In genomic region chr3:89172150-89172549, GRCh38 we compare ENCODE assay signal across 17 cellular contexts.
"Had no signal": no experiment of that assay in that cellular context is flagged by ENCODE, and none has a peak within 500 bp of the region (broad histone marks: within the 10 kb centered on the region; RNA-seq: fewer than 3 reads in every experiment).

No MANE protein-coding gene starts in this region.

- H3K4me1 Mint-ChIP-seq: activated CD8-positive, alpha-beta memory T cell treated with anti-CD3 and anti-CD28 coated beads, Interleukin-2, amount 10 ng/mL, durations not matched to agents 7 days and 5 days; activated naive CD4-positive, alpha-beta T cell treated with anti-CD3 and anti-CD28 coated beads, Interleukin-2, amount 10 ng/mL, durations not matched to agents 7 days and 5 days; nephron progenitor cell; T-cell had no signal

- H3K27me3 Mint-ChIP-seq: activated CD8-positive, alpha-beta memory T cell treated with anti-CD3 and anti-CD28 coated beads, Interleukin-2, amount 10 ng/mL, durations not matched to agents 7 days and 5 days; activated naive CD4-positive, alpha-beta T cell treated with anti-CD3 and anti-CD28 coated beads, Interleukin-2, amount 10 ng/mL, durations not matched to agents 7 days and 5 days; activated T-cell treated with anti-CD3 and anti-CD28 coated beads, Interleukin-2, amount 50 U/mL, for 24 hours; T-cell had no signal

- H3K36me3 ChIP-seq: esophagus squamous epithelium, lower lobe of right lung, ovary, sigmoid colon, spleen, stomach, thoracic aorta had no signal

- H3K27me3 ChIP-seq: esophagus squamous epithelium, ovary, sigmoid colon, spleen, stomach had no signal

- H3K9me3 ChIP-seq: esophagus squamous epithelium, lower lobe of right lung, ovary, sigmoid colon, spleen, stomach, thoracic aorta had no signal

- H3K27ac Mint-ChIP-seq: activated CD8-positive, alpha-beta memory T cell treated with anti-CD3 and anti-CD28 coated beads, Interleukin-2, amount 10 ng/mL, durations not matched to agents 7 days and 5 days; activated naive CD4-positive, alpha-beta T cell treated with anti-CD3 and anti-CD28 coated beads, Interleukin-2, amount 10 ng/mL, durations not matched to agents 7 days and 5 days; activated T-cell treated with anti-CD3 and anti-CD28 coated beads, Interleukin-2, amount 50 U/mL, for 24 hours; mesothelial cell of epicardium; nephron progenitor cell; T-cell had no signal

- H3K27ac ChIP-seq: esophagus squamous epithelium, lower lobe of right lung, ovary, sigmoid colon, spleen, stomach, thoracic aorta had no signal

- DNase-seq: activated CD4-positive, alpha-beta T cell treated with anti-CD3 and anti-CD28 coated beads, Interleukin-2, amount 50 U/mL, for 4 hours; activated CD4-positive, CD25-positive, alpha-beta regulatory T cell treated with anti-CD3 and anti-CD28 coated beads, Interleukin-2, amount 50 U/mL, for 72 hours; activated CD8-positive, alpha-beta memory T cell treated with anti-CD3 and anti-CD28 coated beads, Interleukin-2, amount 10 ng/mL, durations not matched to agents 7 days and 5 days; activated naive CD4-positive, alpha-beta T cell treated with anti-CD3 and anti-CD28 coated beads, Interleukin-2, amount 10 ng/mL, durations not matched to agents 7 days and 5 days; activated T-cell treated with anti-CD3 and anti-CD28 coated beads, Interleukin-2, amount 50 U/mL, for 24 hours; esophagus squamous epithelium; left colon; lower lobe of right lung; nephron progenitor cell; ovary; sigmoid colon; spleen; stomach; T-cell; T-helper 9 cell had no signal

- H3K9me3 Mint-ChIP-seq: activated naive CD4-positive, alpha-beta T cell treated with anti-CD3 and anti-CD28 coated beads, Interleukin-2, amount 10 ng/mL, durations not matched to agents 7 days and 5 days; mesothelial cell of epicardium; nephron progenitor cell had no signal

- H3K4me3 ChIP-seq: esophagus squamous epithelium, lower lobe of right lung, ovary, sigmoid colon, spleen, stomach, thoracic aorta had no signal

- H3K4me3 Mint-ChIP-seq: activated CD8-positive, alpha-beta memory T cell treated with anti-CD3 and anti-CD28 coated beads, Interleukin-2, amount 10 ng/mL, durations not matched to agents 7 days and 5 days; activated naive CD4-positive, alpha-beta T cell treated with anti-CD3 and anti-CD28 coated beads, Interleukin-2, amount 10 ng/mL, durations not matched to agents 7 days and 5 days; activated T-cell treated with anti-CD3 and anti-CD28 coated beads, Interleukin-2, amount 50 U/mL, for 24 hours; mesothelial cell of epicardium; nephron progenitor cell; T-cell had no signal

- ATAC-seq: activated CD8-positive, alpha-beta memory T cell treated with anti-CD3 and anti-CD28 coated beads, Interleukin-2, amount 10 ng/mL, durations not matched to agents 7 days and 5 days; left colon; lower lobe of right lung; T-cell had no signal

- H3K36me3 Mint-ChIP-seq: activated CD8-positive, alpha-beta memory T cell treated with anti-CD3 and anti-CD28 coated beads, Interleukin-2, amount 10 ng/mL, durations not matched to agents 7 days and 5 days; activated naive CD4-positive, alpha-beta T cell treated with anti-CD3 and anti-CD28 coated beads, Interleukin-2, amount 10 ng/mL, durations not matched to agents 7 days and 5 days; mesothelial cell of epicardium; T-cell had no signal

- H3K4me1 ChIP-seq: esophagus squamous epithelium, lower lobe of right lung, spleen, stomach had no signal
